Comparison of ENCODE assay signal across 8 cellular contexts in the genomic region with DNA sequence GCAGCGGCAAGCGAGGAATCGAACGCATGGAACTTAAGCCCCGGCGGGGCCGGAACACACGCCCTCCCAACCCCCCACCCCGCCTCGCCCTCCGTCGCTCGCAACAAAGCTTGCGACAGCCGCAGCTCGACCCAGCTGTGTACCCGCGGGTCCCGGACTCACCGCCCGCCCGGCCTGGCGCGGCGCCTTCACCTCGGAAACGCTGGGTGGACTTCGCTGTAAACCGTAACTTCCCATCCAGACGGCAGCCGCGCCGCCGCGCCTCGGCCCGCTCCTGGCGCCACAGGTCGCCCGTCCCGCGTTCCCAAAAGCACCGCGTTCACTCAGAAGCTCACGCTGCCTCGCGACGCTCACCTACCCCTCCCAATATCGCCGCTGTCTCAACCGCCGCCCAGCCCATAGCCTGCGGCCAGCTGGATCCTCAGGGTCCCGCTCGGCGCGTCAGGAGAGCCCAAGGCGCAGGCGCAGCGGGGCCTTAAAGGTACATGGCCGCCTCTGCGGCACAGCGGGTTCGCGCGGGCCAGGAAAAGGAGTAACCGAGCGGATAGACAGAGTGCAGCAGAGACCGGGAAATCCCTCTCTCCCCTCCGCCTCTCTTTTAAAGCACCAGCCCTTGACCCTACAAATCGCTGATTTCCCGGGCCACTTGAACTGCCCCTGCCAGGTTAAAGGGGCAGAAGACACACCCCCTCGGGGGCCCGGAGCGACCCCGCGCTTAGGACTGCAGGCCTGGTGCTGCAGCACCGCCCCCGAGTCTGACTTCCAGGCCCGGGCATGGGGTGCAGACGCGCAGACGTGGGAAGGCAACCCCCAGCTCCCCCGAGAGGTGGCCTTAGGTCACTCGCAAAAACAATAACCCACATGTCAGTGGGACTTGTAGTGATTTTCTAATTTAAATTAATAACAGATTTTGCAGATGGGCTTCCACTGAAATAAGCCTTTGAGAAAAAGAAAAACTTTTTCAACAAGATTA. TPM values are rescaled to one million over a fixed set of nuclear protein-coding genes. Genes with fewer than 3 reads are reported as not detected.
DNase-seq lines count a peak whose midpoint lies in the region; ATAC-seq and TF ChIP-seq lines count a peak whose summit lies in the region.
"Not testable (repeated sequence)": the region's sequence is repeated elsewhere in the genome, so short reads cannot be mapped to it uniquely, and the experiment has no call there.

A gene with protein sequence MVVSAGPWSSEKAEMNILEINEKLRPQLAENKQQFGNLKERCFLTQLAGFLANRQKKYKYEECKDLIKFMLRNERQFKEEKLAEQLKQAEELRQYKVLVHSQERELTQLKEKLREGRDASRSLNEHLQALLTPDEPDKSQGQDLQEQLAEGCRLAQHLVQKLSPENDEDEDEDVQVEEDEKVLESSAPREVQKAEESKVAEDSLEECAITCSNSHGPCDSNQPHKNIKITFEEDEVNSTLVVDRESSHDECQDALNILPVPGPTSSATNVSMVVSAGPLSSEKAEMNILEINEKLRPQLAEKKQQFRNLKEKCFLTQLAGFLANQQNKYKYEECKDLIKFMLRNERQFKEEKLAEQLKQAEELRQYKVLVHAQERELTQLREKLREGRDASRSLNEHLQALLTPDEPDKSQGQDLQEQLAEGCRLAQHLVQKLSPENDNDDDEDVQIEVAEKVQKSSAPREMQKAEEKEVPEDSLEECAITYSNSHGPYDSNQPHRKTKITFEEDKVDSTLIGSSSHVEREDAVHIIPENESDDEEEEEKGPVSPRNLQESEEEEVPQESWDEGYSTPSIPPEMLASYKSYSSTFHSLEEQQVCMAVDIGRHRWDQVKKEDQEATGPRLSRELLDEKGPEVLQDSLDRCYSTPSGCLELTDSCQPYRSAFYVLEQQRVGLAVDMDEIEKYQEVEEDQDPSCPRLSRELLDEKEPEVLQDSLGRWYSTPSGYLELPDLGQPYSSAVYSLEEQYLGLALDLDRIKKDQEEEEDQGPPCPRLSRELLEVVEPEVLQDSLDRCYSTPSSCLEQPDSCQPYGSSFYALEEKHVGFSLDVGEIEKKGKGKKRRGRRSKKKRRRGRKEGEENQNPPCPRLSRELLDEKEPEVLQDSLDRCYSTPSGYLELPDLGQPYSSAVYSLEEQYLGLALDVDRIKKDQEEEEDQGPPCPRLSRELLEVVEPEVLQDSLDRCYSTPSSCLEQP (N-terminal part only) (minus strand): TSS at position 443 of the 973 bp plus-strand sequence. CDS start 21,412 bp downstream, outside the sequence.

- H3K27ac ChIP-seq in PC-9 = not testable (repeated sequence)

- not testable (repeated sequence) for H3K4me1 Mint-ChIP-seq in mesothelial cell of epicardium

- ATAC-seq in GM21367 (IDR thresholded peaks at IDR 0.05; ENCODE audit: unreplicated experiment) = peak; percentile 95
- peak; percentile 97 for ATAC-seq in HG03442 (IDR thresholded peaks at IDR 0.05; ENCODE audit: unreplicated experiment)

- H3K27ac Mint-ChIP-seq in mesothelial cell of epicardium = peak within 1 kb of the TSS; percentile 96

- H3K36me3 Mint-ChIP-seq in mesothelial cell of epicardium = not testable (repeated sequence)

- not testable (repeated sequence) for TF ChIP-seq CTCF in PC-9 (conservative IDR thresholded peaks at IDR 0.05); epithelial cell of esophagus (IDR thresholded peaks at IDR 0.05; ENCODE audit: insufficient read depth, low read depth, low read length, missing control alignments); mesothelial cell of epicardium (IDR thresholded peaks at IDR 0.05; ENCODE audit: unreplicated experiment)

- peak within 1 kb of the TSS; percentile 95 for H3K4me3 Mint-ChIP-seq in mesothelial cell of epicardium

- H3K9me3 ChIP-seq in PC-9 (ENCODE audit: insufficient read depth, low read depth) = not testable (repeated sequence)

- H3K4me3 ChIP-seq in PC-9 = peak within 1 kb of the TSS; percentile 50; the same call in 1 of the 2 replicates
- H3K4me3 ChIP-seq in epithelial cell of esophagus (ENCODE audit: low read length) = peak within 1 kb of the TSS; percentile 27

- not testable (repeated sequence) for H3K27me3 ChIP-seq in PC-9 (ENCODE audit: insufficient read depth, low read depth)

- not testable (repeated sequence) for H4K20me1 ChIP-seq in PC-9 (ENCODE audit: insufficient read depth)

- H3K9me3 Mint-ChIP-seq in mesothelial cell of epicardium = not testable (repeated sequence)

- H3K36me3 ChIP-seq in PC-9 (ENCODE audit: low read depth) = not testable (repeated sequence)

- CTCF ChIA-PET in PC-9 (lab: Charles Lee) = not testable (repeated sequence)

- H3K79me2 ChIP-seq in PC-9 (ENCODE audit: low read depth) = not testable (repeated sequence)

- not testable (repeated sequence) for H3F3A ChIP-seq in PC-9 (ENCODE audit: insufficient read depth, low read depth)

- H2AFZ ChIP-seq in PC-9 = not testable (repeated sequence)

- DNase-seq in CD1c-positive myeloid dendritic cell (ENCODE audit: extremely low spot score) = peak; percentile 1
- peak; percentile 26 to 67 for DNase-seq in PC-9
- DNase-seq in activated T-cell treated with anti-CD3 and anti-CD28 coated beads for 4 hours = peak; percentile 11
- DNase-seq in epithelial cell of esophagus (ENCODE audit: low read depth) = peak; percentile 6
- DNase-seq in mesothelial cell of epicardium (ENCODE audit: low spot score in 2 of 2, unreplicated experiment in 2 of 2) = peak; percentile 22 to 68
- peak in 2 of 3 donors; percentile 8 to 19 for DNase-seq in stimulated activated CD4-positive, alpha-beta T cell treated with anti-CD3 and anti-CD28 coated beads, TNF-alpha, amount 100 ng/mL, for 1 hour (ENCODE audit: low read depth in 3 of 3, low spot score in 1 of 3)

- H3K4me2 ChIP-seq in PC-9 = peak within 1 kb of the TSS; percentile 72

- not testable (repeated sequence) for H3K9me2 ChIP-seq in PC-9 (ENCODE audit: insufficient read depth)

- intact Hi-C loops in PC-9 (cut with micrococcal nuclease; ENCODE audit: unreplicated experiment) = not testable (repeated sequence)

- H3K4me1 ChIP-seq in PC-9 (replicated peaks; ENCODE audit: insufficient read depth) = not testable (repeated sequence)

- not testable (repeated sequence) for BruUV-seq in PC-9 (replicated peaks; lab: Mats Ljungman, UMichigan)

- POLR2A ChIA-PET in PC-9 (lab: Charles Lee; ENCODE audit: unreplicated experiment) = not testable (repeated sequence)

- not testable (repeated sequence) for H3K27me3 Mint-ChIP-seq in mesothelial cell of epicardium (ENCODE audit: low read depth)

RNA-seq across cellular contexts. Expression of the gene that starts here (rescaled TPM):
- 18.4 and 19.1 TPM in 2 replicates for total RNA-seq in PC-9 (2021)
- 43.8 to 45.6 TPM (median 45.3 TPM) in 3 replicates for total RNA-seq in mesothelial cell of epicardium
